ENCODE assay signal across 31 cellular contexts in the genomic region with DNA sequence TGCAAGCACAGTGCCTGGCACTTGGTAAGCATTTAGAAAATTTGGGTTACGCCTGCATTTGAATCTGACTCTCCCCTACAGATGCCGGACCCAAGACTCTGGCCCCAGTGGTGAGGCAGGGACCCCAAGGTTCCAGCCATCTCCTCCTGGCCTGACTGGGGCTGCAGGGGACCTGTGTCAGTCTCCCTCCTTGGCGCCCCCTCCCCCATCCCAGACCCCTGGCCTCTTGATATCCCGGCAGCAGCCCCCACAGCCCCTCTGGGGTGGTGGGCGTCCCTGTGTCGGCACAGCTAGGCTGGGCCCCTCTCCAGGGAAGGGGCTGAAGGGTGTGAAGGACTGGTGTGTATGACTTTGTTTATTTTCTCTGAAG. TPM values are rescaled to one million over a fixed set of nuclear protein-coding genes. Genes with fewer than 3 reads are reported as not detected.
"Had no signal": no experiment of that assay in that cellular context is flagged by ENCODE, and none has a peak within 500 bp of the region (broad histone marks: within the 10 kb centered on the region; RNA-seq: fewer than 3 reads in every experiment).

No MANE protein-coding gene starts in this region.

- H3K9me3 ChIP-seq: neutrophil, ovary, psoas muscle, stomach, thyroid gland had no signal

- H3K27ac ChIP-seq: brain microvascular endothelial cell, neutrophil, ovary, stomach, thyroid gland had no signal

- H3K27me3 Mint-ChIP-seq: activated CD4-positive, alpha-beta memory T cell treated with anti-CD3 and anti-CD28 coated beads for 36 hours; activated CD4-positive, alpha-beta T cell treated with anti-CD3 and anti-CD28 coated beads, Interleukin-2, amount 10 ng/mL, durations not matched to agents 24 days and 14 days had no signal

- H3K36me3 Mint-ChIP-seq: activated CD4-positive, alpha-beta memory T cell treated with anti-CD3 and anti-CD28 coated beads for 36 hours; immature natural killer cell; naive thymus-derived CD4-positive, alpha-beta T cell; stimulated activated memory B cell treated with anti-CD40 and anti-IgM and Interleukin-4, amounts not matched to agents 10 μg/mL and 1 μg/mL and 100 μg/mL, for 72 hours had no signal

- H3K9me3 Mint-ChIP-seq: activated CD4-positive, alpha-beta memory T cell treated with anti-CD3 and anti-CD28 coated beads for 36 hours; activated CD4-positive, alpha-beta T cell treated with anti-CD3 and anti-CD28 coated beads, Interleukin-2, amount 10 ng/mL, durations not matched to agents 24 days and 14 days; activated T-cell treated with anti-CD3 and anti-CD28 coated beads, Interleukin-2, amount 50 U/mL, for 24 hours; endodermal cell; immature natural killer cell; naive thymus-derived CD4-positive, alpha-beta T cell; stimulated activated memory B cell treated with anti-CD40 and anti-IgM and Interleukin-4, amounts not matched to agents 10 μg/mL and 1 μg/mL and 100 μg/mL, for 72 hours; T-helper 1 cell treated with Interleukin-12 subunit alpha and Interleukin-12 subunit beta and Interleukin-4 antibody, amounts not matched to agents 30 μg/mL and 1 μg/mL, for 36 hours had no signal

- ATAC-seq: esophagus mucosa; naive thymus-derived CD4-positive, alpha-beta T cell; stimulated activated memory B cell treated with anti-CD40 and anti-IgM and Interleukin-4, amounts not matched to agents 10 μg/mL and 1 μg/mL and 100 μg/mL, for 72 hours had no signal

- H3K4me2 ChIP-seq: smooth muscle cell had no signal

- H3K4me1 ChIP-seq: thyroid gland had no signal

- H3K4me1 Mint-ChIP-seq: activated CD4-positive, alpha-beta T cell treated with anti-CD3 and anti-CD28 coated beads, Interleukin-2, amount 10 ng/mL, durations not matched to agents 24 days and 14 days; immature natural killer cell; naive thymus-derived CD4-positive, alpha-beta T cell; stimulated activated memory B cell treated with anti-CD40 and anti-IgM and Interleukin-4, amounts not matched to agents 10 μg/mL and 1 μg/mL and 100 μg/mL, for 72 hours had no signal

- H3K4me3 ChIP-seq: ovary, psoas muscle, smooth muscle cell, stomach, thyroid gland had no signal

- DNase-seq: activated CD4-positive, alpha-beta memory T cell treated with anti-CD3 and anti-CD28 coated beads for 36 hours; activated CD4-positive, alpha-beta T cell treated with anti-CD3 and anti-CD28 coated beads, Interleukin-2, amount 10 ng/mL, durations not matched to agents 24 days and 14 days; activated CD4-positive, CD25-positive, alpha-beta regulatory T cell treated with anti-CD3 and anti-CD28 coated beads, Interleukin-2, amount 50 U/mL, for 72 hours; activated CD8-positive, alpha-beta memory T cell treated with anti-CD3 and anti-CD28 coated beads, Interleukin-2, amount 50 U/mL, for 48 hours; activated gamma-delta T cell treated with Interleukin-2 at 50 U/mL for 16 hours; activated naive CD4-positive, alpha-beta T cell treated with anti-CD3 and anti-CD28 coated beads, Interleukin-2, amount 50 U/mL, for 16 hours; activated T-cell treated with anti-CD3 and anti-CD28 coated beads, Interleukin-2, amount 50 U/mL, for 24 hours; amniotic stem cell; brain microvascular endothelial cell; caudate nucleus; endodermal cell; foreskin fibroblast; head of caudate nucleus; hypothalamus; immature natural killer cell; midbrain; naive thymus-derived CD4-positive, alpha-beta T cell; ovary; psoas muscle; stimulated activated CD4-positive, alpha-beta T cell treated with anti-CD3 and anti-CD28 coated beads, Interleukin-1b, Interleukin-23, amount 100 ng/mL, for 48 hours; stimulated activated CD4-positive, alpha-beta T cell treated with anti-CD3 and anti-CD28 coated beads, Interleukin-4, amount 100 ng/mL, for 4 hours; stimulated activated CD8-positive, alpha-beta memory T cell treated with anti-CD3 and anti-CD28 coated beads, Interleukin-4, amount 100 ng/mL, for 48 hours; stomach; T-helper 9 cell; thyroid gland had no signal

- H3K36me3 ChIP-seq: brain microvascular endothelial cell, neutrophil, ovary, stomach, thyroid gland had no signal

- H3K27ac Mint-ChIP-seq: activated CD4-positive, alpha-beta memory T cell treated with anti-CD3 and anti-CD28 coated beads for 36 hours; activated CD4-positive, alpha-beta T cell treated with anti-CD3 and anti-CD28 coated beads, Interleukin-2, amount 10 ng/mL, durations not matched to agents 24 days and 14 days; activated T-cell treated with anti-CD3 and anti-CD28 coated beads, Interleukin-2, amount 50 U/mL, for 24 hours; endodermal cell; immature natural killer cell; naive thymus-derived CD4-positive, alpha-beta T cell; stimulated activated memory B cell treated with anti-CD40 and anti-IgM and Interleukin-4, amounts not matched to agents 10 μg/mL and 1 μg/mL and 100 μg/mL, for 72 hours; T-helper 1 cell treated with Interleukin-12 subunit alpha and Interleukin-12 subunit beta and Interleukin-4 antibody, amounts not matched to agents 30 μg/mL and 1 μg/mL, for 36 hours had no signal

- H3K4me3 Mint-ChIP-seq: activated CD4-positive, alpha-beta memory T cell treated with anti-CD3 and anti-CD28 coated beads for 36 hours; activated CD4-positive, alpha-beta T cell treated with anti-CD3 and anti-CD28 coated beads, Interleukin-2, amount 10 ng/mL, durations not matched to agents 24 days and 14 days; activated T-cell treated with anti-CD3 and anti-CD28 coated beads, Interleukin-2, amount 50 U/mL, for 24 hours; endodermal cell; immature natural killer cell; naive thymus-derived CD4-positive, alpha-beta T cell; stimulated activated memory B cell treated with anti-CD40 and anti-IgM and Interleukin-4, amounts not matched to agents 10 μg/mL and 1 μg/mL and 100 μg/mL, for 72 hours; T-helper 1 cell treated with Interleukin-12 subunit alpha and Interleukin-12 subunit beta and Interleukin-4 antibody, amounts not matched to agents 30 μg/mL and 1 μg/mL, for 36 hours had no signal

- H3K27me3 ChIP-seq: brain microvascular endothelial cell, neutrophil, ovary, thyroid gland had no signal

RNA-seq across cellular contexts. Expression of a gene that starts 25.1 kb away (rescaled TPM):
- total RNA-seq: activated CD4-positive, alpha-beta memory T cell treated with anti-CD3 and anti-CD28 coated beads for 36 hours; esophagus mucosa; naive thymus-derived CD4-positive, alpha-beta T cell; thyroid gland; ureter had no signal
- polyA plus RNA-seq: immature natural killer cell; naive thymus-derived CD4-positive, alpha-beta T cell had no signal
